In genomic region chr9:23447166-23447565, GRCh38 we compare ENCODE assay signal across 19 cellular contexts.
DNase-seq lines count a peak whose midpoint lies in the region; ATAC-seq and TF ChIP-seq lines count a peak whose summit lies in the region.
"Had no signal": no experiment of that assay in that cellular context is flagged by ENCODE, and none has a peak within 500 bp of the region (broad histone marks: within the 10 kb centered on the region; RNA-seq: fewer than 3 reads in every experiment).

No MANE protein-coding gene starts in this region.

- in situ Hi-C loops in G401 (cut with HindIII; ENCODE audit: low sequenced_read_pairs) = no loop called here

- H3K36me3 Mint-ChIP-seq in endothelial cell (ENCODE audit: low read depth, unreplicated experiment) = no peaks in the 10 kb centered on the region
- no peaks in the 10 kb centered on the region for H3K36me3 Mint-ChIP-seq in activated T-helper 1 cell treated with anti-CD3 and anti-CD28 coated beads, Interleukin-12 subunit alpha, Interleukin-12 subunit beta, Interleukin-2, Interleukin-4 antibody, amounts not matched to agents 30 ng/mL and 10 ng/mL and 1 ng/mL, durations not matched to agents 14 hours and 24 hours and 36 hours (ENCODE audit: low read depth)
- H3K36me3 Mint-ChIP-seq: activated naive CD8-positive, alpha-beta T cell treated with anti-CD3 and anti-CD28 coated beads, Interleukin-2, amount 10 ng/mL, durations not matched to agents 7 days and 5 days had no signal

- no peak overlapping the region for H3K4me3 Mint-ChIP-seq in endothelial cell (ENCODE audit: unreplicated experiment)
- H3K4me3 Mint-ChIP-seq in activated T-helper 1 cell treated with anti-CD3 and anti-CD28 coated beads, Interleukin-12 subunit alpha, Interleukin-12 subunit beta, Interleukin-2, Interleukin-4 antibody, amounts not matched to agents 30 ng/mL and 10 ng/mL and 1 ng/mL, durations not matched to agents 14 hours and 24 hours and 36 hours = no peak overlapping the region
- H3K4me3 Mint-ChIP-seq: activated CD8-positive, alpha-beta T cell treated with anti-CD3 and anti-CD28 coated beads, Interleukin-2, amount 10 ng/mL, durations not matched to agents 7 days and 5 days; activated naive CD8-positive, alpha-beta T cell treated with anti-CD3 and anti-CD28 coated beads, Interleukin-2, amount 10 ng/mL, durations not matched to agents 7 days and 5 days had no signal

- peak overlapping the region; percentile 91 for H3K27ac Mint-ChIP-seq in endothelial cell (ENCODE audit: unreplicated experiment)
- H3K27ac Mint-ChIP-seq in activated T-helper 1 cell treated with anti-CD3 and anti-CD28 coated beads, Interleukin-12 subunit alpha, Interleukin-12 subunit beta, Interleukin-2, Interleukin-4 antibody, amounts not matched to agents 30 ng/mL and 10 ng/mL and 1 ng/mL, durations not matched to agents 14 hours and 24 hours and 36 hours = no peak overlapping the region
- H3K27ac Mint-ChIP-seq: activated CD8-positive, alpha-beta T cell treated with anti-CD3 and anti-CD28 coated beads, Interleukin-2, amount 10 ng/mL, durations not matched to agents 7 days and 5 days; activated naive CD8-positive, alpha-beta T cell treated with anti-CD3 and anti-CD28 coated beads, Interleukin-2, amount 10 ng/mL, durations not matched to agents 7 days and 5 days had no signal

- peak; percentile 87 for DNase-seq in G401 (ENCODE audit: low spot score)
- DNase-seq in NCI-H446 treated with DMSO at 0.1 percent for 48 hours (lab: John Stamatoyannopoulos, UW) = peak; percentile 92
- peak; percentile 44 for DNase-seq in endothelial cell (ENCODE audit: low spot score)
- no peak for DNase-seq in omental fat pad (ENCODE audit: low spot score)
- DNase-seq in NCI-H2029 treated with DMSO at 0.1 percent for 48 hours (lab: John Stamatoyannopoulos, UW) = no peak
- no peak for DNase-seq in stimulated activated CD4-positive, alpha-beta T cell treated with anti-CD3 and anti-CD28 coated beads, Interleukin-4, amount 100 ng/mL, for 4 hours
- DNase-seq in activated T-helper 1 cell treated with anti-CD3 and anti-CD28 coated beads, Interleukin-12 subunit alpha, Interleukin-12 subunit beta, Interleukin-2, Interleukin-4 antibody, amounts not matched to agents 30 ng/mL and 10 ng/mL and 1 ng/mL, durations not matched to agents 14 hours and 24 hours and 36 hours (ENCODE audit: low spot score) = no peak
- DNase-seq: activated CD4-positive, alpha-beta T cell treated with anti-CD3 and anti-CD28 coated beads for 1 hour; activated CD8-positive, alpha-beta T cell treated with anti-CD3 and anti-CD28 coated beads, Interleukin-2, amount 10 ng/mL, durations not matched to agents 7 days and 5 days; activated effector memory CD4-positive, alpha-beta T cell treated with anti-CD3 and anti-CD28 coated beads, Interleukin-2, amount 50 U/mL, for 16 hours; activated naive CD8-positive, alpha-beta T cell treated with anti-CD3 and anti-CD28 coated beads, Interleukin-2, amount 10 ng/mL, durations not matched to agents 7 days and 5 days; activated T-cell treated with anti-CD3 and anti-CD28 coated beads for 4 hours; Calu3; gastrocnemius medialis; HCEC 1CT; NCI-H187; small intestine; stimulated activated CD4-positive, alpha-beta T cell treated with anti-CD3 and anti-CD28 coated beads, Interleukin-1b, Interleukin-23, amount 100 ng/mL, for 48 hours had no signal

- TF ChIP-seq CTCF in endothelial cell (IDR thresholded peaks at IDR 0.05; ENCODE audit: unreplicated experiment) (no peak), omental fat pad (IDR thresholded peaks at IDR 0.05) (no peak)

- peaks cover 8% of the 10 kb centered on the region for H3K27me3 Mint-ChIP-seq in endothelial cell (ENCODE audit: unreplicated experiment)
- no peaks in the 10 kb centered on the region for H3K27me3 Mint-ChIP-seq in activated T-helper 1 cell treated with anti-CD3 and anti-CD28 coated beads, Interleukin-12 subunit alpha, Interleukin-12 subunit beta, Interleukin-2, Interleukin-4 antibody, amounts not matched to agents 30 ng/mL and 10 ng/mL and 1 ng/mL, durations not matched to agents 14 hours and 24 hours and 36 hours (ENCODE audit: insufficient read depth)
- H3K27me3 Mint-ChIP-seq: activated naive CD8-positive, alpha-beta T cell treated with anti-CD3 and anti-CD28 coated beads, Interleukin-2, amount 10 ng/mL, durations not matched to agents 7 days and 5 days had no signal

- ATAC-seq in omental fat pad (ENCODE audit: low FRiP score) (peak; percentile 78), HG03565 (IDR thresholded peaks at IDR 0.05; ENCODE audit: unreplicated experiment) (no peak)
- ATAC-seq: activated CD8-positive, alpha-beta T cell treated with anti-CD3 and anti-CD28 coated beads, Interleukin-2, amount 10 ng/mL, durations not matched to agents 7 days and 5 days; gastrocnemius medialis had no signal

- peaks cover 31% of the 10 kb centered on the region for H3K4me1 Mint-ChIP-seq in endothelial cell (ENCODE audit: unreplicated experiment)
- no peaks in the 10 kb centered on the region for H3K4me1 Mint-ChIP-seq in activated T-helper 1 cell treated with anti-CD3 and anti-CD28 coated beads, Interleukin-12 subunit alpha, Interleukin-12 subunit beta, Interleukin-2, Interleukin-4 antibody, amounts not matched to agents 30 ng/mL and 10 ng/mL and 1 ng/mL, durations not matched to agents 14 hours and 24 hours and 36 hours (ENCODE audit: low read depth)
- H3K4me1 Mint-ChIP-seq: activated naive CD8-positive, alpha-beta T cell treated with anti-CD3 and anti-CD28 coated beads, Interleukin-2, amount 10 ng/mL, durations not matched to agents 7 days and 5 days had no signal

- intact Hi-C loops in activated T-helper 1 cell treated with anti-CD3 and anti-CD28 coated beads, Interleukin-12 subunit alpha, Interleukin-12 subunit beta, Interleukin-2, Interleukin-4 antibody, amounts not matched to agents 30 ng/mL and 10 ng/mL and 1 ng/mL, durations not matched to agents 14 hours and 24 hours and 36 hours (cut with micrococcal nuclease) = no loop called here

- no peaks in the 10 kb centered on the region for H3K9me3 Mint-ChIP-seq in endothelial cell (ENCODE audit: unreplicated experiment)
- peaks cover 5% of the 10 kb centered on the region for H3K9me3 Mint-ChIP-seq in activated T-helper 1 cell treated with anti-CD3 and anti-CD28 coated beads, Interleukin-12 subunit alpha, Interleukin-12 subunit beta, Interleukin-2, Interleukin-4 antibody, amounts not matched to agents 30 ng/mL and 10 ng/mL and 1 ng/mL, durations not matched to agents 14 hours and 24 hours and 36 hours

Comparison
In these comparisons a context has a peak if more than half of its experiments do, and no peak if none do; other contexts are left out.
1. DNase-seq: peak in G401 (single experiment), NCI-H446 treated with DMSO at 0.1 percent for 48 hours (single experiment) and endothelial cell (single experiment); none in omental fat pad (single experiment), NCI-H2029 treated with DMSO at 0.1 percent for 48 hours (single experiment), stimulated activated CD4-positive, alpha-beta T cell treated with anti-CD3 and anti-CD28 coated beads, Interleukin-4, amount 100 ng/mL, for 4 hours (0 of 2) and activated T-helper 1 cell treated with anti-CD3 and anti-CD28 coated beads, Interleukin-12 subunit alpha, Interleukin-12 subunit beta, Interleukin-2, Interleukin-4 antibody, amounts not matched to agents 30 ng/mL and 10 ng/mL and 1 ng/mL, durations not matched to agents 14 hours and 24 hours and 36 hours (single experiment).